In genomic region chr10:109892885-109893284, GRCh38 we compare ENCODE assay signal across 10 cellular contexts. TPM values are rescaled to one million over a fixed set of nuclear protein-coding genes. Genes with fewer than 3 reads are reported as not detected.
DNase-seq lines count a peak whose midpoint lies in the region; ATAC-seq and TF ChIP-seq lines count a peak whose summit lies in the region.
"Had no signal": no experiment of that assay in that cellular context is flagged by ENCODE, and none has a peak within 500 bp of the region (broad histone marks: within the 10 kb centered on the region; RNA-seq: fewer than 3 reads in every experiment).

No MANE protein-coding gene starts in this region.

- H3K36me3 ChIP-seq in KMS-11 (ENCODE audit: insufficient read depth) (no peaks in the 10 kb centered on the region), brain microvascular endothelial cell (replicated peaks) (peaks cover 6% of the 10 kb centered on the region)

- peaks cover 59% of the 10 kb centered on the region for H3K36me3 Mint-ChIP-seq in nephron progenitor cell (ENCODE audit: low read depth)

- H3K27me3 ChIP-seq in KMS-11 (ENCODE audit: insufficient read depth, low read depth) = no peaks in the 10 kb centered on the region
- H3K27me3 ChIP-seq in brain microvascular endothelial cell (replicated peaks) = no peaks in the 10 kb centered on the region
- H3K27me3 ChIP-seq: upper lobe of right lung had no signal

- no peaks in the 10 kb centered on the region for H3K27me3 Mint-ChIP-seq in nephron progenitor cell (ENCODE audit: low read depth, poor library complexity)

- H4K20me1 ChIP-seq in KMS-11 (ENCODE audit: insufficient read depth) = no peaks in the 10 kb centered on the region

- H3K4me1 ChIP-seq in KMS-11 (ENCODE audit: low read depth, poor library complexity, severe bottlenecking) = peaks cover 100% of the 10 kb centered on the region

- peak overlapping the region; percentile 96 for H3K27ac Mint-ChIP-seq in nephron progenitor cell

- TF ChIP-seq CTCF in KMS-11 (conservative IDR thresholded peaks at IDR 0.05; ENCODE audit: low read depth, low read length) = no peak
- no peak for TF ChIP-seq CTCF in nephron progenitor cell (IDR thresholded peaks at IDR 0.05)
- no peak for TF ChIP-seq CTCF in brain microvascular endothelial cell (IDR thresholded peaks at IDR 0.05; ENCODE audit: low read depth, low read length, missing control alignments)

- ATAC-seq in GM18858 (IDR thresholded peaks at IDR 0.05; ENCODE audit: unreplicated experiment) = no peak
- ATAC-seq: upper lobe of right lung had no signal

- H3K27ac ChIP-seq in KMS-11 = peak overlapping the region; percentile 99
- H3K27ac ChIP-seq in brain microvascular endothelial cell = no peak overlapping the region
- H3K27ac ChIP-seq: upper lobe of right lung had no signal

- in situ Hi-C loops in brain microvascular endothelial cell (cut with HindIII; ENCODE audit: low pct_ligation_motif_present, low sequenced_read_pairs) = loop anchor here (25.0 kb wide), 1 partner anchor 194 kb away; no protein-coding TSS in a partner anchor

- H2AFZ ChIP-seq in KMS-11 (ENCODE audit: low read depth) = no peak overlapping the region

- peak overlapping the region; percentile 40; the same call in 1 of the 2 replicates for H3K9ac ChIP-seq in KMS-11

- no peak overlapping the region for H3K4me3 Mint-ChIP-seq in nephron progenitor cell

- H3K4me3 ChIP-seq in KMS-11 (IDR thresholded peaks at IDR 0.05; ENCODE audit: insufficient read depth, low read depth, low read length) (no peak overlapping the region), brain microvascular endothelial cell (ENCODE audit: low read depth, low read length) (no peak overlapping the region)
- H3K4me3 ChIP-seq: upper lobe of right lung had no signal

- peaks cover 30% of the 10 kb centered on the region for H3K4me1 Mint-ChIP-seq in nephron progenitor cell

- H3K4me2 ChIP-seq in KMS-11 = peak overlapping the region; percentile 54

- H3K9me3 Mint-ChIP-seq in nephron progenitor cell = peaks cover 9% of the 10 kb centered on the region

- peak; percentile 61 for DNase-seq in Ammon's horn (ENCODE audit: low spot score)
- DNase-seq in dermis blood vessel endothelial cell = peak; percentile 65
- DNase-seq in nephron progenitor cell = no peak
- no peak for DNase-seq in brain microvascular endothelial cell
- DNase-seq in NCI-H1417 (lab: John Stamatoyannopoulos, UW) = no peak
- DNase-seq in DMS79 (lab: John Stamatoyannopoulos, UW) = no peak
- DNase-seq: activated gamma-delta T cell, upper lobe of right lung had no signal

- H3K79me2 ChIP-seq in KMS-11 (ENCODE audit: insufficient read depth, low read depth) = peaks cover 59% of the 10 kb centered on the region

RNA-seq across cellular contexts. Expression of gene XPNPEP1, which starts 30.4 kb away (rescaled TPM):
- total RNA-seq in dermis blood vessel endothelial cell = 180 and 256 TPM in 2 replicates

Comparison
In these comparisons a context has a peak if more than half of its experiments do, and no peak if none do; other contexts are left out.
1. DNase-seq: peak in Ammon's horn (single experiment) and dermis blood vessel endothelial cell (single experiment); none in nephron progenitor cell (single experiment), brain microvascular endothelial cell (single experiment), NCI-H1417 (0 of 3) and DMS79 (single experiment).